ENCODE assay signal across 19 cellular contexts in genomic region chr1:157245823-157246222, GRCh38.
DNase-seq lines count a peak whose midpoint lies in the region; ATAC-seq, FAIRE-seq and TF ChIP-seq lines count a peak whose summit lies in the region.
"Had no signal": no experiment of that assay in that cellular context is flagged by ENCODE, and none has a peak within 500 bp of the region (broad histone marks: within the 10 kb centered on the region; RNA-seq: fewer than 3 reads in every experiment).

No MANE protein-coding gene starts in this region.

- BruUV-seq in K562 (replicated peaks; lab: Mats Ljungman, UMichigan): no TSS peak

- WGBS in K562 (ENCODE audit: insufficient coverage, low coverage, missing lambda C conversion rate): 36% methylated on average over 2 of the region's 2 CpGs
- WGBS in hepatocyte (ENCODE audit: low lambda C conversion rate, missing lambda C conversion rate): 100% methylated on average over 2 of the region's 2 CpGs

- H3K9me3 ChIP-seq in K562 (replicated peaks; ENCODE audit: control insufficient read depth, insufficient read depth, low read depth, low read length): no peaks in the 10 kb centered on the region
- no peaks in the 10 kb centered on the region for H3K9me3 ChIP-seq in hepatocyte (ENCODE audit: low read depth)

- H3K9me3 Mint-ChIP-seq in GM23338: peaks cover 9% of the 10 kb centered on the region; the same call in 2 of the 3 replicates

- no peaks in the 10 kb centered on the region for H3K79me2 ChIP-seq in GM23338 (replicated peaks; ENCODE audit: insufficient read depth)
- H3K79me2 ChIP-seq in K562 (ENCODE audit: control insufficient read depth, insufficient read depth, low read length): no peaks in the 10 kb centered on the region
- H3K79me2 ChIP-seq in hepatocyte: no peaks in the 10 kb centered on the region

- CTCF ChIA-PET in K562 (lab: Yijun Ruan, JAX; ENCODE audit: low intra/inter-chr PET ratio): no interaction called here

- DNase-seq in GM23338 (ENCODE audit: low spot score): no peak
- DNase-seq in K562 (ENCODE audit: extremely low read depth in 1 of 4, low spot score in 3 of 4): no peak
- no peak for DNase-seq in hepatocyte (ENCODE audit: low spot score)
- DNase-seq in ureter (ENCODE audit: low spot score): peak; percentile 53
- DNase-seq in NCI-H1092 (lab: John Stamatoyannopoulos, UW): no peak
- DNase-seq in kidney tubule cell (ENCODE audit: low spot score): no peak
- DNase-seq in SHP77 (lab: John Stamatoyannopoulos, UW): no peak
- DNase-seq: C1 segment of cervical spinal cord; CD4-positive, alpha-beta T cell; DMS79; EL; GM23248; H9 had no signal

- in situ Hi-C loops in K562 (cut with MboI): no loop called here

- TF ChIP-seq POLR2A in K562 (conservative IDR thresholded peaks at IDR 0.05): no peak

- no peak overlapping the region for H3K27ac Mint-ChIP-seq in GM23338
- H3K27ac Mint-ChIP-seq: B cell; CD4-positive, alpha-beta T cell; H9 had no signal

- POLR2A ChIA-PET in K562 (lab: Yijun Ruan, JAX): no interaction called here

- no peaks in the 10 kb centered on the region for H3K27me3 ChIP-seq in GM23338 (ENCODE audit: insufficient read depth)
- H3K27me3 ChIP-seq in K562 (ENCODE audit: control insufficient read depth in 2 of 2, insufficient read depth in 2 of 2, low read length in 2 of 2): no peaks in the 10 kb centered on the region
- no peaks in the 10 kb centered on the region for H3K27me3 ChIP-seq in hepatocyte

- no peak overlapping the region for H3K9ac ChIP-seq in K562 (ENCODE audit: insufficient read depth in 1 of 2, low read depth in 2 of 2, low read length in 2 of 2)
- H3K9ac ChIP-seq: GM23248 had no signal

- peaks cover 6% of the 10 kb centered on the region for H3K4me1 Mint-ChIP-seq in GM23338

- H3K9me2 ChIP-seq in GM23338 (ENCODE audit: insufficient read depth) (no peaks in the 10 kb centered on the region), hepatocyte (replicated peaks; ENCODE audit: insufficient read depth) (no peaks in the 10 kb centered on the region)

- no peaks in the 10 kb centered on the region for H3F3A ChIP-seq in GM23338 (replicated peaks; ENCODE audit: low read depth)

- intact Hi-C loops in K562 (cut with micrococcal nuclease): no loop called here

- FAIRE-seq in K562 (lab: Jason Lieb, UNC): no peak
- FAIRE-seq: A204.1, G401.6, GM12891, HepG2, HTR-8/SVneo had no signal

- TF ChIP-seq EP300 in K562 (IDR thresholded peaks at IDR 0.05; ENCODE audit: low read length): no peak

- H3K4me2 ChIP-seq in GM23338 (no peak overlapping the region), K562 (ENCODE audit: insufficient read depth, low read length) (no peak overlapping the region), hepatocyte (no peak overlapping the region)

- H3K9me1 ChIP-seq in K562 (ENCODE audit: control insufficient read depth, insufficient read depth, low read length): no peaks in the 10 kb centered on the region

- H2AFZ ChIP-seq in GM23338: peak overlapping the region; percentile 28; the same call in 1 of the 2 replicates
- peak overlapping the region; percentile 43; the same call in 1 of the 2 replicates for H2AFZ ChIP-seq in K562 (ENCODE audit: low read depth, low read length)
- H2AFZ ChIP-seq in hepatocyte: no peak overlapping the region
- H2AFZ ChIP-seq: GM23248 had no signal

- no peaks in the 10 kb centered on the region; the same call in 1 of the 3 replicates for H3K36me3 Mint-ChIP-seq in GM23338 (ENCODE audit: low read depth)

- peaks cover 8% of the 10 kb centered on the region; the same call in 1 of the 2 replicates for H3K4me1 ChIP-seq in GM23338 (ENCODE audit: insufficient read depth)
- no peaks in the 10 kb centered on the region; a peak in 1 of 5 replicates for H3K4me1 ChIP-seq in K562 (replicated peaks in 1 of 2; ENCODE audit: control insufficient read depth in 2 of 2, insufficient read depth in 2 of 2, low read length in 2 of 2)
- H3K4me1 ChIP-seq in hepatocyte (ENCODE audit: insufficient read depth): peaks cover 3% of the 10 kb centered on the region

- peaks cover 1% of the 10 kb centered on the region for H3K27me3 Mint-ChIP-seq in GM23338 (ENCODE audit: insufficient read depth, low read depth, poor library complexity)

- H3K27ac ChIP-seq in GM23338 (ENCODE audit: low read depth) (no peak overlapping the region), K562 (ENCODE audit: extremely low read depth, low read depth, low read length) (no peak overlapping the region), hepatocyte (peak overlapping the region; percentile 63)
- H3K27ac ChIP-seq: GM23248 had no signal

- no peak overlapping the region for H3K4me3 ChIP-seq in GM23338
- H3K4me3 ChIP-seq in K562: no peak overlapping the region
- no peak overlapping the region for H3K4me3 ChIP-seq in hepatocyte
- H3K4me3 ChIP-seq: GM23248 had no signal

- H3K4me3 Mint-ChIP-seq in GM23338: no peak overlapping the region
- H3K4me3 Mint-ChIP-seq: B cell; CD4-positive, alpha-beta T cell; H9 had no signal

- H3K36me3 ChIP-seq in GM23338 (ENCODE audit: insufficient read depth) (no peaks in the 10 kb centered on the region), K562 (ENCODE audit: control insufficient read depth, insufficient read depth, low read length) (no peaks in the 10 kb centered on the region), hepatocyte (replicated peaks; ENCODE audit: insufficient read depth, low read depth) (no peaks in the 10 kb centered on the region)

- no peak for TF ChIP-seq CTCF in GM23338 (conservative IDR thresholded peaks at IDR 0.05; ENCODE audit: low read depth in 2 of 2)
- TF ChIP-seq CTCF in K562 (IDR thresholded peaks at IDR 0.05 in 2 of 3, conservative IDR thresholded peaks at IDR 0.05 in 1 of 3; ENCODE audit: insufficient read depth in 2 of 3, low read depth in 1 of 3, low read length in 3 of 3): no peak
- no peak for TF ChIP-seq CTCF in hepatocyte (IDR thresholded peaks at IDR 0.05; ENCODE audit: poor library complexity)

- ATAC-seq in GM23338 (no peak), K562 (peak; percentile 54)
- ATAC-seq: HepG2 had no signal

- TF ChIP-seq RAD21 in K562 (CRISPR knock-in tag; conservative IDR thresholded peaks at IDR 0.05 in 1 of 2, IDR thresholded peaks at IDR 0.05 in 1 of 2): no peak

- no peaks in the 10 kb centered on the region for H4K20me1 ChIP-seq in GM23338 (replicated peaks; ENCODE audit: insufficient read depth)
- H4K20me1 ChIP-seq in K562 (replicated peaks; ENCODE audit: control insufficient read depth, insufficient read depth, low read length): no peaks in the 10 kb centered on the region
- H4K20me1 ChIP-seq in hepatocyte (ENCODE audit: insufficient read depth, poor library complexity, severe bottlenecking): no peaks in the 10 kb centered on the region

TF ChIP-seq in GM23338, 12 proteins besides CTCF, POLR2A, EP300 and RAD21 (continues in another document):
- no peak for TF ChIP-seq REST (IDR thresholded peaks at IDR 0.05; ENCODE audit: unreplicated experiment)

TF ChIP-seq in K562, 482 proteins besides CTCF, POLR2A, EP300 and RAD21 (continues in another document):
- TF ChIP-seq MAFG (tag; conservative IDR thresholded peaks at IDR 0.05) (no peak), HES1 (IDR thresholded peaks at IDR 0.05; ENCODE audit: low read depth) (no peak), ZEB2 (IDR thresholded peaks at IDR 0.05) (no peak), RBM25 (IDR thresholded peaks at IDR 0.05; ENCODE audit: low read depth, low read length, severe bottlenecking) (no peak), KDM1A (IDR thresholded peaks at IDR 0.05) (no peak), ZNF3 (CRISPR knock-in tag; IDR thresholded peaks at IDR 0.05) (no peak), PML (IDR thresholded peaks at IDR 0.05; ENCODE audit: low read length) (no peak), ZNF780A (CRISPR knock-in tag; IDR thresholded peaks at IDR 0.05) (no peak), ZBTB2 (IDR thresholded peaks at IDR 0.05) (no peak), MCM5 (IDR thresholded peaks at IDR 0.05; ENCODE audit: low read depth) (no peak), ZNF668 (CRISPR knock-in tag; IDR thresholded peaks at IDR 0.05) (no peak), SREBF2 (CRISPR knock-in tag; IDR thresholded peaks at IDR 0.05) (no peak), TARDBP (IDR thresholded peaks at IDR 0.05) (no peak), CREB3L1 (IDR thresholded peaks at IDR 0.05; ENCODE audit: borderline replicate concordance, low read depth) (no peak), ZC3H4 (CRISPR knock-in tag; IDR thresholded peaks at IDR 0.05; ENCODE audit: borderline replicate concordance) (no peak), ZNF232 (CRISPR knock-in tag; IDR thresholded peaks at IDR 0.05) (no peak)
